ENCODE assay signal across 9 cellular contexts in genomic region chr18:37578886-37579513, GRCh38. TPM values are rescaled to one million over a fixed set of nuclear protein-coding genes. Genes with fewer than 3 reads are reported as not detected.
DNase-seq lines count a peak whose midpoint lies in the region; ATAC-seq and TF ChIP-seq lines count a peak whose summit lies in the region.
"Had no signal": no experiment of that assay in that cellular context is flagged by ENCODE, and none has a peak within 500 bp of the region (broad histone marks: within the 10 kb centered on the region; RNA-seq: fewer than 3 reads in every experiment).

No MANE protein-coding gene starts in this region.

- H3K4me3 ChIP-seq in tibial nerve, result no peak overlapping the region
- no peak overlapping the region for H3K4me3 ChIP-seq in CD8-positive, alpha-beta memory T cell (ENCODE audit: low read length)

- no peak overlapping the region for H3K27ac Mint-ChIP-seq in HFFc6
- no peak overlapping the region for H3K27ac Mint-ChIP-seq in CD8-positive, alpha-beta memory T cell

- 24 to 25% methylated on average over 14 of the region's 14 CpGs for WGBS in tibial nerve, 2 donors

- no peak overlapping the region for H3K4me3 Mint-ChIP-seq in HFFc6
- no peak overlapping the region for H3K4me3 Mint-ChIP-seq in CD8-positive, alpha-beta memory T cell

- peaks cover 12% of the 10 kb centered on the region; the same call in 1 of the 2 replicates for H3K27me3 Mint-ChIP-seq in HFFc6 (ENCODE audit: insufficient read depth)
- peaks cover 4% of the 10 kb centered on the region in 2 donors for H3K27me3 Mint-ChIP-seq in CD8-positive, alpha-beta memory T cell

- ATAC-seq in HG02571 (IDR thresholded peaks at IDR 0.05; ENCODE audit: unreplicated experiment), result no peak

- H3K27ac ChIP-seq in tibial nerve, result no peak overlapping the region
- H3K27ac ChIP-seq in CD8-positive, alpha-beta memory T cell (ENCODE audit: low read depth, low read length), result no peak overlapping the region

- H3K9me3 Mint-ChIP-seq in HFFc6, result no peaks in the 10 kb centered on the region
- peaks cover 0 to 2% (median 0%) of the 10 kb centered on the region in 5 donors for H3K9me3 Mint-ChIP-seq in CD8-positive, alpha-beta memory T cell

- no peaks in the 10 kb centered on the region for H3K4me1 Mint-ChIP-seq in HFFc6 (ENCODE audit: low read depth)
- H3K4me1 Mint-ChIP-seq in CD8-positive, alpha-beta memory T cell, result peaks cover 0 to 3% (median 0%) of the 10 kb centered on the region in 3 donors

- no peaks in the 10 kb centered on the region for H3K36me3 Mint-ChIP-seq in HFFc6 (ENCODE audit: low read depth)
- H3K36me3 Mint-ChIP-seq in CD8-positive, alpha-beta memory T cell, result no peaks in the 10 kb centered on the region

- no peaks in the 10 kb centered on the region for H3K36me3 ChIP-seq in tibial nerve
- H3K36me3 ChIP-seq in CD8-positive, alpha-beta memory T cell (ENCODE audit: insufficient read depth, low read length), result no peaks in the 10 kb centered on the region

- peaks cover 0 to 13% of the 10 kb centered on the region in 2 donors for H3K27me3 ChIP-seq in tibial nerve
- H3K27me3 ChIP-seq in CD8-positive, alpha-beta memory T cell (ENCODE audit: insufficient read depth, low read length, poor library complexity, severe bottlenecking), result no peaks in the 10 kb centered on the region

- no peak for TF ChIP-seq EP300 in tibial nerve (IDR thresholded peaks at IDR 0.05)

- peak; percentile 45 for DNase-seq in HFFc6
- DNase-seq in NCI-H69 (lab: John Stamatoyannopoulos, UW), result peak; percentile 93
- DNase-seq in fibroblast of peridontal ligament (ENCODE audit: extremely low read depth), result peak; percentile 5
- no peak for DNase-seq in tibial nerve (ENCODE audit: low spot score in 2 of 2)
- no peak for DNase-seq in CD8-positive, alpha-beta memory T cell

- TF ChIP-seq CTCF in GM12872 (IDR thresholded peaks at IDR 0.05; ENCODE audit: insufficient read depth, low read depth, low read length) (peak; percentile 38; the same call in 2 of the 3 replicates), HFFc6 (IDR thresholded peaks at IDR 0.05) (peak; percentile 77), tibial nerve (IDR thresholded peaks at IDR 0.05) (peak in 3 of 5 experiments; percentile 21 to 37 (median 33))

- no peaks in the 10 kb centered on the region for H3K9me3 ChIP-seq in tibial nerve
- H3K9me3 ChIP-seq in CD8-positive, alpha-beta memory T cell (ENCODE audit: low read length), result no peaks in the 10 kb centered on the region

- CTCF ChIA-PET in CD8-positive, alpha-beta memory T cell (lab: Charles Lee), result no interaction called here

- POLR2A ChIA-PET in CD8-positive, alpha-beta memory T cell (lab: Charles Lee), result no interaction called here

- H3K4me1 ChIP-seq in tibial nerve, result peaks cover 0 to 11% (median 0%) of the 10 kb centered on the region in 4 donors
- no peaks in the 10 kb centered on the region for H3K4me1 ChIP-seq in CD8-positive, alpha-beta memory T cell (ENCODE audit: insufficient read depth, low read length)

- TF ChIP-seq POLR2A in tibial nerve (IDR thresholded peaks at IDR 0.05), result no peak

RNA-seq across cellular contexts. Expression of gene CELF4, which starts 13.4 kb away (rescaled TPM):
- total RNA-seq in HFFc6 (2021; fragmentation: NEBNext Ultra II Directional; extraction: Animal tissue kit (Norgen Biotek cat#: 25700)), result not detected
- not detected for total RNA-seq in tibial nerve
- total RNA-seq in CD8-positive, alpha-beta memory T cell, result not detected
- not detected for polyA plus RNA-seq in CD8-positive, alpha-beta memory T cell
- total RNA-seq: subcutaneous adipose tissue; T-helper 1 cell treated with Interleukin-12 subunit alpha and Interleukin-12 subunit beta and Interleukin-4 antibody, amounts not matched to agents 30 ng/mL and 1 ng/mL, for 36 hours had no signal

Comparison
In these comparisons a context has a peak if more than half of its experiments do, and no peak if none do; other contexts are left out.
1. DNase-seq: peak in HFFc6 (single experiment), NCI-H69 (single experiment) and fibroblast of peridontal ligament (single experiment); none in tibial nerve (0 of 2) and CD8-positive, alpha-beta memory T cell (0 of 5).
2. Peak in every context shown above with its lines, with median percentiles within 50 percentile points of each other: CTCF ChIP-seq.